Comparison of ENCODE assay signal across 8 cellular contexts in genomic region chr10:80493482-80494021, GRCh38. TPM values are rescaled to one million over a fixed set of nuclear protein-coding genes. Genes with fewer than 3 reads are reported as not detected.
DNase-seq lines count a peak whose midpoint lies in the region; ATAC-seq and TF ChIP-seq lines count a peak whose summit lies in the region.

No MANE protein-coding gene starts in this region.

- H3K9me3 ChIP-seq in mucosa of descending colon = no peaks in the 10 kb centered on the region

- H3K36me3 ChIP-seq in mucosa of descending colon (ENCODE audit: low read depth) = peaks cover 3% of the 10 kb centered on the region

- ATAC-seq in GM18909 (IDR thresholded peaks at IDR 0.05; ENCODE audit: poor library complexity, unreplicated experiment) = peak; percentile 71
- ATAC-seq in HG03520 (IDR thresholded peaks at IDR 0.05; ENCODE audit: unreplicated experiment) = peak; percentile 52
- peak; percentile 41 for ATAC-seq in mucosa of descending colon

- peaks cover 29% of the 10 kb centered on the region for H3K4me1 ChIP-seq in mucosa of descending colon (ENCODE audit: low read depth)

- H3K4me3 ChIP-seq in AG10803 (ENCODE audit: low read length) (no peak overlapping the region), mucosa of descending colon (no peak overlapping the region)

- TF ChIP-seq CTCF in AG10803 (conservative IDR thresholded peaks at IDR 0.05; ENCODE audit: low read length) = peak; percentile 14; the same call in 1 of the 2 replicates
- TF ChIP-seq CTCF in mucosa of descending colon (IDR thresholded peaks at IDR 0.05) = no peak

- DNase-seq in AG10803 (ENCODE audit: low read depth) = peak; percentile 80
- DNase-seq in amniotic epithelial cell (ENCODE audit: low read depth) = peak; percentile 15
- DNase-seq in mucosa of descending colon = no peak
- no peak for DNase-seq in iPS-NIHi11 (ENCODE audit: low spot score)
- DNase-seq in SHP77 treated with DMSO at 0.1 percent for 48 hours (lab: John Stamatoyannopoulos, UW) = no peak
- DNase-seq in NCI-H1105 treated with DMSO at 0.1 percent for 48 hours (lab: John Stamatoyannopoulos, UW) = no peak

- intact Hi-C loops in mucosa of descending colon (cut with DNase I, micrococcal nuclease) = no loop called here

RNA-seq across cellular contexts. Expression of gene TSPAN14, which starts 39.4 kb away (rescaled TPM):
- 10 to 100 TPM; 75.5 to 96.5 (median 81.0) TPM for total RNA-seq in mucosa of descending colon

RNA-seq across cellular contexts. Expression of gene SH2D4B, which starts 44.1 kb away (rescaled TPM):
- total RNA-seq in mucosa of descending colon = not detected

Comparison
In these comparisons a context has a peak if more than half of its experiments do, and no peak if none do; other contexts are left out.
1. DNase-seq: peak in AG10803 (single experiment) and amniotic epithelial cell (single experiment); none in mucosa of descending colon (0 of 3), iPS-NIHi11 (single experiment), SHP77 treated with DMSO at 0.1 percent for 48 hours (single experiment) and NCI-H1105 treated with DMSO at 0.1 percent for 48 hours (single experiment).
2. Peak in every context shown above with its lines, with median percentiles within 50 percentile points of each other: ATAC-seq.